ENCODE assay signal across 1 cellular context in genomic region chr12:7072024-7072423, GRCh38.
TF ChIP-seq lines count a peak whose summit lies in the region.

No MANE protein-coding gene starts in this region.

TF ChIP-seq in HepG2, 621 proteins besides CTCF, POLR2A, EP300 and RAD21 (continued from another document):
- peak; percentile 62; the same call in 1 of the 2 replicates for TF ChIP-seq AHDC1 (CRISPR knock-in tag; IDR thresholded peaks at IDR 0.05; ENCODE audit: borderline replicate concordance)
- TF ChIP-seq ZBTB33 (CRISPR knock-in tag; IDR thresholded peaks at IDR 0.05): no peak
- TF ChIP-seq, protein P1, sequence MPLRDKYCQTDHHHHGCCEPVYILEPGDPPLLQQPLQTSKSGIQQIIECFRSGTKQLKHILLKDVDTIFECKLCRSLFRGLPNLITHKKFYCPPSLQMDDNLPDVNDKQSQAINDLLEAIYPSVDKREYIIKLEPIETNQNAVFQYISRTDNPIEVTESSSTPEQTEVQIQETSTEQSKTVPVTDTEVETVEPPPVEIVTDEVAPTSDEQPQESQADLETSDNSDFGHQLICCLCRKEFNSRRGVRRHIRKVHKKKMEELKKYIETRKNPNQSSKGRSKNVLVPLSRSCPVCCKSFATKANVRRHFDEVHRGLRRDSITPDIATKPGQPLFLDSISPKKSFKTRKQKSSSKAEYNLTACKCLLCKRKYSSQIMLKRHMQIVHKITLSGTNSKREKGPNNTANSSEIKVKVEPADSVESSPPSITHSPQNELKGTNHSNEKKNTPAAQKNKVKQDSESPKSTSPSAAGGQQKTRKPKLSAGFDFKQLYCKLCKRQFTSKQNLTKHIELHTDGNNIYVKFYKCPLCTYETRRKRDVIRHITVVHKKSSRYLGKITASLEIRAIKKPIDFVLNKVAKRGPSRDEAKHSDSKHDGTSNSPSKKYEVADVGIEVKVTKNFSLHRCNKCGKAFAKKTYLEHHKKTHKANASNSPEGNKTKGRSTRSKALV (CRISPR knock-in tag; IDR thresholded peaks at IDR 0.05): no peak
